In genomic region chr2:24047703-24048033, GRCh38 we compare ENCODE assay signal across 8 cellular contexts. TPM values are rescaled to one million over a fixed set of nuclear protein-coding genes. Genes with fewer than 3 reads are reported as not detected.
DNase-seq lines count a peak whose midpoint lies in the region; ATAC-seq and TF ChIP-seq lines count a peak whose summit lies in the region.

No MANE protein-coding gene starts in this region.

- ATAC-seq in gastrocnemius medialis: peak in 1 of 2 donors; percentile 2

- peaks cover 18% of the 10 kb centered on the region for H3K4me1 ChIP-seq in effector memory CD4-positive, alpha-beta T cell (ENCODE audit: control insufficient read depth, insufficient read depth, low read length, poor library complexity, severe bottlenecking)
- H3K4me1 ChIP-seq in gastrocnemius medialis: peaks cover 19 to 27% of the 10 kb centered on the region in 2 donors

- peak overlapping the region; percentile 6 for H3K4me3 ChIP-seq in effector memory CD4-positive, alpha-beta T cell (ENCODE audit: insufficient read depth, low read depth, low read length, poor library complexity, severe bottlenecking)
- H3K4me3 ChIP-seq in gastrocnemius medialis: peak overlapping the region; percentile 49 to 98 (median 90)

- no peaks in the 10 kb centered on the region for H3K9me3 ChIP-seq in effector memory CD4-positive, alpha-beta T cell (ENCODE audit: control insufficient read depth, low read length)
- H3K9me3 ChIP-seq in gastrocnemius medialis: no peaks in the 10 kb centered on the region

- no peak overlapping the region for H3K27ac ChIP-seq in effector memory CD4-positive, alpha-beta T cell (ENCODE audit: insufficient read depth, low read length, poor library complexity, severe bottlenecking)
- H3K27ac ChIP-seq in gastrocnemius medialis: no peak overlapping the region

- DNase-seq in DMS53 (lab: John Stamatoyannopoulos, UW) (peak; percentile 77), DMS53 treated with DMSO at 0.1 percent for 48 hours (lab: John Stamatoyannopoulos, UW; ENCODE audit: unreplicated experiment) (no peak), M059J (ENCODE audit: low read depth) (peak; percentile 14), gastrocnemius medialis (no peak), KBM-7 (no peak), hepatic stellate cell (ENCODE audit: low spot score) (no peak), SW 1271 (lab: John Stamatoyannopoulos, UW) (no peak)
- no peak for DNase-seq in effector memory CD4-positive, alpha-beta T cell

- in situ Hi-C loops in gastrocnemius medialis (cut with MboI; ENCODE audit: low sequenced_read_pairs in 4 of 4): loop anchor here in 1 of 4 donors (10.0 to 25.0 kb wide), 2 partner anchors 77 to 110 kb away; partner anchors contain the start of genes ATAD2B, FAM228B, PFN4 and UBXN2A
- in situ Hi-C loops in KBM-7 (cut with MboI; ENCODE audit: low pct_unique_long_range_greater_than_20kb, low sequenced_read_pairs): no loop called here

- H3K36me3 ChIP-seq in effector memory CD4-positive, alpha-beta T cell (ENCODE audit: control insufficient read depth, insufficient read depth, low read length): no peaks in the 10 kb centered on the region
- no peaks in the 10 kb centered on the region for H3K36me3 ChIP-seq in gastrocnemius medialis

- TF ChIP-seq POLR2A in gastrocnemius medialis (IDR thresholded peaks at IDR 0.05): no peak

- peaks cover 15% of the 10 kb centered on the region for H3K27me3 ChIP-seq in effector memory CD4-positive, alpha-beta T cell (replicated peaks; ENCODE audit: control insufficient read depth, insufficient read depth, low read length, poor library complexity, severe bottlenecking)
- peaks cover 8 to 21% (median 18%) of the 10 kb centered on the region in 3 donors for H3K27me3 ChIP-seq in gastrocnemius medialis

- intact Hi-C loops in gastrocnemius medialis (cut with DNase I; ENCODE audit: low total_unique reads): loop anchor here (1.0 to 2.0 kb wide), 4 partner anchors 29 to 121 kb away; partner anchors contain the start of genes ATAD2B, FAM228B, PFN4 and SF3B6

- TF ChIP-seq CTCF in gastrocnemius medialis (IDR thresholded peaks at IDR 0.05 in 4 of 5, conservative IDR thresholded peaks at IDR 0.05 in 1 of 5): no peak

RNA-seq across cellular contexts. Expression of gene WDCP, which starts 0.5 kb away (rescaled TPM):
- 12.1 and 12.8 TPM in 2 replicates for total RNA-seq in M059J (2014; rRNA removed; shearing (Covaris generic))
- total RNA-seq in gastrocnemius medialis: 1 to 10 TPM; 4.8 to 8.4 (median 8.3) TPM

RNA-seq across cellular contexts. Expression of gene FKBP1B, which starts 1.9 kb away (rescaled TPM):
- 6.6 and 9.7 TPM in 2 replicates for total RNA-seq in M059J (2014; rRNA removed; shearing (Covaris generic))
- total RNA-seq in gastrocnemius medialis: 1 to 10 TPM in 2 of 4 donors, under 1 TPM in 1, not detected in 1; 0.91 to 2.9 (median 1.5) TPM

RNA-seq across cellular contexts. Expression of gene SF3B6, which starts 28.5 kb away (rescaled TPM):
- total RNA-seq in M059J (2014; rRNA removed; shearing (Covaris generic)): 302 and 310 TPM in 2 replicates
- total RNA-seq in gastrocnemius medialis: 10 to 100 TPM; 55.2 to 88.1 (median 70.5) TPM

RNA-seq across cellular contexts. Expression of gene TP53I3, which starts 37.0 kb away (rescaled TPM):
- 3.1 and 8.8 TPM in 2 replicates for total RNA-seq in M059J (2014; rRNA removed; shearing (Covaris generic))
- total RNA-seq in gastrocnemius medialis: 1 to 10 TPM; 3.3 to 7.6 (median 4.9) TPM

RNA-seq across cellular contexts. Expression of gene MFSD2B, which starts 37.8 kb away (rescaled TPM):
- not detected in 2 replicates for total RNA-seq in M059J (2014; rRNA removed; shearing (Covaris generic))
- total RNA-seq in gastrocnemius medialis: not detected

Comparison
In these comparisons a context has a peak if more than half of its experiments do, and no peak if none do; other contexts are left out.
1. DNase-seq: peak in DMS53 (single experiment) and M059J (single experiment); none in DMS53 treated with DMSO at 0.1 percent for 48 hours (single experiment), effector memory CD4-positive, alpha-beta T cell (0 of 3), gastrocnemius medialis (0 of 2), KBM-7 (single experiment), hepatic stellate cell (single experiment) and SW 1271 (0 of 2).